ENCODE assay signal across 9 cellular contexts in the genomic region with DNA sequence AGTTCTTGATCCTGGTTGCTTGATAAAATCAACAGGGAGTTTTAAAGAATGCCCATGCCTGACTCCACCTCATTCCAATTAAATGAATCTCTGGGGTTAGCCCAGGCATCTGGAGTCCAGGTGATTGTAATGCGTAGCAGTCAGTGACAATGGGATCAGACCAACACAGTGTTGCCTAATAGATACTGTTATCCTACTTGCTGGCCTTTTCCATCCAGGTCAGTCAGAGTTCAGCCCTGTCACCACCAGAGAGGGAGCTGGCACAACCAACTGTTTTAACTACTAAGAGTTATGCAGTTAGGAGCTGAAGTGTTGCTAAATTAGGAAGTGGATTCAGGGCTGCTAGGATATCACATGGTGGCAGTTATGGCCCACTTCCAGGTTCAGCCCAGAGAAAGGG.
DNase-seq lines count a peak whose midpoint lies in the region; ATAC-seq and TF ChIP-seq lines count a peak whose summit lies in the region.
"Had no signal": no experiment of that assay in that cellular context is flagged by ENCODE, and none has a peak within 500 bp of the region (broad histone marks: within the 10 kb centered on the region; RNA-seq: fewer than 3 reads in every experiment).

No MANE protein-coding gene starts in this region.

- peak; percentile 89 for DNase-seq in AG08395 (ENCODE audit: low spot score)
- DNase-seq in M059J (ENCODE audit: low read depth) = peak; percentile 86
- DNase-seq in left colon = peak in 1 of 2 donors; percentile 28
- no peak for DNase-seq in GM10248 (ENCODE audit: extremely low spot score)
- DNase-seq in NCI-H2107 (lab: John Stamatoyannopoulos, UW) = no peak
- DNase-seq in retina = no peak

- intact Hi-C loops in left colon (cut with DNase I, micrococcal nuclease) = no loop called here

- ATAC-seq in left colon (peak; percentile 20), HG03565 (IDR thresholded peaks at IDR 0.05; ENCODE audit: unreplicated experiment) (no peak)

- peak overlapping the region in 4 of 5 experiments; percentile 73 to 89 (median 85) for H3K27ac Mint-ChIP-seq in brain
- H3K27ac Mint-ChIP-seq: dendritic cell treated with granulocyte-macrophage colony-stimulating factor and Interleukin-4, amounts not matched to agents 40 ng/mL and 50 ng/mL, for 4 days had no signal

- no peak for TF ChIP-seq CTCF in brain (conservative IDR thresholded peaks at IDR 0.05)
- TF ChIP-seq CTCF in GM10248 (IDR thresholded peaks at IDR 0.05; ENCODE audit: control extremely low read depth, extremely low read depth, low read depth, missing control alignments) = no peak

- H3K4me1 Mint-ChIP-seq in brain = peaks cover 73% of the 10 kb centered on the region

- CTCF ChIA-PET in GM10248 (lab: Yijun Ruan, JAX) = interaction anchor here (1.1 kb wide), 1 partner anchor 28 kb away, joined by 5 read pairs; no protein-coding TSS in a partner anchor

- no peaks in the 10 kb centered on the region for H3K9me3 Mint-ChIP-seq in brain
- H3K9me3 Mint-ChIP-seq: dendritic cell treated with granulocyte-macrophage colony-stimulating factor and Interleukin-4, amounts not matched to agents 40 ng/mL and 50 ng/mL, for 4 days had no signal

- POLR2A ChIA-PET in GM10248 (lab: Yijun Ruan, JAX) = no interaction called here

- peaks cover 90% of the 10 kb centered on the region for H3K36me3 Mint-ChIP-seq in brain

- no peaks in the 10 kb centered on the region for H3K27me3 Mint-ChIP-seq in brain
- H3K27me3 Mint-ChIP-seq: dendritic cell treated with granulocyte-macrophage colony-stimulating factor and Interleukin-4, amounts not matched to agents 40 ng/mL and 50 ng/mL, for 4 days had no signal

- no peak overlapping the region for H3K4me3 Mint-ChIP-seq in brain
- H3K4me3 Mint-ChIP-seq: dendritic cell treated with granulocyte-macrophage colony-stimulating factor and Interleukin-4, amounts not matched to agents 40 ng/mL and 50 ng/mL, for 4 days had no signal

Comparison
In these comparisons a context has a peak if more than half of its experiments do, and no peak if none do; other contexts are left out.
1. DNase-seq: peak in AG08395 (single experiment) and M059J (single experiment); none in GM10248 (single experiment), NCI-H2107 (single experiment) and retina (single experiment).